ENCODE assay signal across 22 cellular contexts in the genomic region with DNA sequence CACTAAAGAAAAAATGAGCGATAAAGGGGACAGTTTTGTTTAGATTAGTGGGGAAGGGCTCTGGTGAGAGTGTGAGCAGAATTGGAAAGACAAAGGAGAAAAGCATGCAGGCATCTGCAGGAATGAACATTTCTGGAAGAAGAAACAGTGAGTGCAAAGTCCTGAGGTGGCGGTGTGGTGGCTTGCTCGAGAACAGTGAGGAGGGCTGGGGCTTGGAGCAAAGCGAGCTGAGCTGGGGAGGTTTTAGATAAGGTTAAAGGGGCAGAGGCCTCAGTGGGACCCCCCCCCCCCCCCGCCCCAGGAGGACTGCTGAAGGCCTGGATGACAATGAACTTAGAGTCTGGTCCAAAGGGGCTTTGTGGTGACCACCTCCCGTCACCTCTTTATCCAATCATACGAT.
"Had no signal": no experiment of that assay in that cellular context is flagged by ENCODE, and none has a peak within 500 bp of the region (broad histone marks: within the 10 kb centered on the region; RNA-seq: fewer than 3 reads in every experiment).

No MANE protein-coding gene starts in this region.

- H3K36me3 ChIP-seq: MG63, Peyer's patch, SJCRH30 had no signal

- DNase-seq: activated CD4-positive, alpha-beta T cell treated with anti-CD3 and anti-CD28 coated beads for 4 hours; activated gamma-delta T cell; activated naive CD4-positive, alpha-beta T cell treated with anti-CD3 and anti-CD28 coated beads for 36 hours; activated T-cell treated with anti-CD3 and anti-CD28 coated beads for 4 hours; activated T-cell treated with anti-CD3 and anti-CD28 coated beads, Interleukin-2, amount 50 U/mL, for 48 hours; amygdala; MG63; MV-4-11; NCI-H1105 treated with DMSO at 0.1 percent for 48 hours; NCI-H1436 treated with DMSO at 0.1 percent for 48 hours; NCI-H187; NCI-H2081; NCI-H510A treated with DMSO at 0.1 percent for 48 hours; Peyer's patch; Right ventricle myocardium superior; SJCRH30; SK-N-SH; T-helper 1 cell had no signal

- H3K36me3 Mint-ChIP-seq: activated naive CD8-positive, alpha-beta T cell had no signal

- H3K4me3 ChIP-seq: MG63, Peyer's patch, SJCRH30 had no signal

- H3K9ac ChIP-seq: SK-N-SH had no signal

- H3K27ac Mint-ChIP-seq: activated naive CD4-positive, alpha-beta T cell treated with anti-CD3 and anti-CD28 coated beads for 36 hours; activated naive CD8-positive, alpha-beta T cell; activated T-helper 17 cell treated with anti-CD3 and anti-CD28 coated beads, Interleukin-2, amount 50 U/mL, for 72 hours had no signal

- H3K27ac ChIP-seq: Peyer's patch, RWPE1, SJCRH30 had no signal

- H3K27me3 ChIP-seq: Peyer's patch, SJCRH30 had no signal

- H3K4me1 Mint-ChIP-seq: activated T-helper 17 cell treated with anti-CD3 and anti-CD28 coated beads, Interleukin-2, amount 50 U/mL, for 72 hours had no signal

- H3K4me1 ChIP-seq: SJCRH30 had no signal

- ATAC-seq: activated CD4-positive, CD25-positive, alpha-beta regulatory T cell treated with anti-CD3 and anti-CD28 coated beads, Interleukin-2, amount 50 U/mL, for 24 hours; activated T-helper 17 cell treated with anti-CD3 and anti-CD28 coated beads, Interleukin-2, amount 50 U/mL, for 72 hours had no signal

- H3K9me3 Mint-ChIP-seq: activated naive CD4-positive, alpha-beta T cell treated with anti-CD3 and anti-CD28 coated beads for 36 hours; activated T-helper 17 cell treated with anti-CD3 and anti-CD28 coated beads, Interleukin-2, amount 50 U/mL, for 72 hours had no signal

- H3K4me3 Mint-ChIP-seq: activated naive CD4-positive, alpha-beta T cell treated with anti-CD3 and anti-CD28 coated beads for 36 hours; activated naive CD8-positive, alpha-beta T cell; activated T-helper 17 cell treated with anti-CD3 and anti-CD28 coated beads, Interleukin-2, amount 50 U/mL, for 72 hours had no signal

- H3K9me3 ChIP-seq: MG63, Peyer's patch, SJCRH30, SK-N-SH had no signal
